ENCODE assay signal across 29 cellular contexts in the genomic region with DNA sequence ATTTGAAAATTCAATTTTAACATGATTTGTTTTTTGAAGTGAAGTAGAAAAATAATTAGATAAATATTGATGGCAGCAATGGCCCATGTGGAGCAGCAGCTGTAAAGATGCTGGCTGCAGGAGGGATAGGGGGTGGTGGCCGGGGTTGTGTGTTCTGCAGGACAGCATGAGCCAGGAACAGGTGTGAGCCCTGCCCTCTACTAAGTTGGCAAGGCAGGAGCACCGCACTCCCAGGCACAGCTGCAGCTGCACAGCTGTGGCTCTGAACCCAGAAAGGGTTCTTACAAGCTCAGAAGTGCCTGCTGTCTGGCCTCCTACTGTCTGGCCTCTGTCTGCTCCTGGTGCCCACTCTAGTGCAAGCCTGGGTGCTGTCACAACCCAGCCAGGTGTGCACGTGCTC.
"Had no signal": no experiment of that assay in that cellular context is flagged by ENCODE, and none has a peak within 500 bp of the region (broad histone marks: within the 10 kb centered on the region; RNA-seq: fewer than 3 reads in every experiment).

No MANE protein-coding gene starts in this region.

- ATAC-seq: activated naive CD4-positive, alpha-beta T cell treated with anti-CD3 and anti-CD28 coated beads, Interleukin-2, amount 50 U/mL, for 72 hours; activated T-cell treated with anti-CD3 and anti-CD28 coated beads, Interleukin-2, amount 50 U/mL, for 4 hours; Panc1 had no signal

- H3K27ac ChIP-seq: adrenal gland, SJSA1 had no signal

- H3K9ac ChIP-seq: SK-N-SH had no signal

- H3K9me3 ChIP-seq: adrenal gland, MG63, SJSA1, SK-N-SH had no signal

- H3K4me1 ChIP-seq: adrenal gland, SJSA1 had no signal

- DNase-seq: activated CD4-positive, alpha-beta memory T cell treated with anti-CD3 and anti-CD28 coated beads for 36 hours; activated CD4-positive, alpha-beta T cell treated with anti-CD3 and anti-CD28 coated beads, Interleukin-2, amount 10 ng/mL, durations not matched to agents 7 days and 5 days; activated CD8-positive, alpha-beta memory T cell treated with anti-CD3 and anti-CD28 coated beads, Interleukin-2, amount 50 U/mL, for 4 hours; activated gamma-delta T cell treated with Interleukin-2 at 50 U/mL for 16 hours; activated naive CD4-positive, alpha-beta T cell treated with anti-CD3 and anti-CD28 coated beads for 36 hours; activated T-cell treated with anti-CD3 and anti-CD28 coated beads for 4 hours; activated T-cell treated with anti-CD3 and anti-CD28 coated beads, Interleukin-2, amount 50 U/mL, for 4 hours; adrenal gland; anterior cingulate cortex; caudate nucleus; Karpas-422; KBM-7; MG63; NCI-H1048; NCI-H1105 treated with DMSO at 0.1 percent for 48 hours; NCI-H1436; NCI-H1694; NCI-H1930; NCI-H2081 treated with DMSO at 0.1 percent for 48 hours; NCI-H226; NCI-H446 treated with DMSO at 0.1 percent for 48 hours; NCI-H524; SHP77; SK-N-SH had no signal

- H3K4me3 ChIP-seq: adrenal gland, MG63, SJSA1 had no signal

- H3K4me2 ChIP-seq: SK-N-SH had no signal

- FAIRE-seq: bronchial epithelial cell, TTC549 had no signal

- H3K27me3 ChIP-seq: MG63, SJSA1 had no signal

- H3K36me3 ChIP-seq: adrenal gland, MG63, SJSA1 had no signal
